ENCODE assay signal across 1 cellular context in the genomic region with DNA sequence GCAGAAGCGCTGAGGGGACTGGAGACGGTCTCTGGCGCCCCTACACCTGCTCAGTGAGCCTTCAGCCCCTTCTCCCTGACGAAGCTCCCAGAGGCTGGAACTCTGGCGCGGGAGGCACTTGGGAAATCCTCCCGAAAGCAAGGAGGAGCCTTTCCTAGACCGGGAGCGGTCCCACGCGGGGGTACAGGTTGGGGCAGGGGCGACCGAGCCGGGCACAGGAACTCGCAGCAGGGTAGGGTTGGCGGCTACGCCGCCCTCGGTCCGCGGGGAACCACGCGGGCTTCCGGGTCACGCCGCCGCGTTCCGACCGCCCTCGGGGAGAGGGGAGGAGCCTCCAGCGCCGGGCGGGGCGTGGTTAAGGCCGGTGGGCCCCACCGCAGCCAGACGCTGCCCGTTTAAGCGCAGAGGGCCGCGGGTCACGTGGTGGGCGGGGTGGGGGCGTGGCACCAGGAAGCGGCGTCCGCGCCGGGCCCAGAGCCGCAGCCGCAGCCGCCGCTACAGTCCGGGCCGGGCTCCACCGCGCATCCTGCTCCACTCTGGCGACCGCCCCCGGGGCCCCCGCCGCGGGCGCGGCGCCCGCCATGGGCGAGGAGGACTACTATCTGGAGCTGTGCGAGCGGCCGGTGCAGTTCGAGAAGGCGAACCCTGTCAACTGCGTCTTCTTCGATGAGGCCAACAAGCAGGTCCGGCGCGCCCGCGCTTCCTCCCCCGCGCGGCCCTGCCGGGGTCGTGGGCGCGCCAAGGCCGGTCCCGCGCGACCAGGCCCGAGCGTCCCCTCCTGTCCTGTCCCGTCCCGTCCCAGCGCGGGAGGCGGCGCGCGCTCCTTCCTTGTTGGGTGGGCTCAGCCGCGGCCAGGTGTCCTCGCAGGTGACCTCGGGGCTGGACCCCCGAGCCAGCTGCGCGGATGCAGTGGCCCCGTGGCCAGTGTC.
TF ChIP-seq lines count a peak whose summit lies in the region.

A gene (plus strand): TSS at position 474 of the 929 bp plus-strand sequence. CDS start 108 bp downstream, at position 582.

TF ChIP-seq in SK-N-SH, 30 proteins besides CTCF, POLR2A, EP300 and RAD21 (continued from another document):
- TF ChIP-seq, protein P1, sequence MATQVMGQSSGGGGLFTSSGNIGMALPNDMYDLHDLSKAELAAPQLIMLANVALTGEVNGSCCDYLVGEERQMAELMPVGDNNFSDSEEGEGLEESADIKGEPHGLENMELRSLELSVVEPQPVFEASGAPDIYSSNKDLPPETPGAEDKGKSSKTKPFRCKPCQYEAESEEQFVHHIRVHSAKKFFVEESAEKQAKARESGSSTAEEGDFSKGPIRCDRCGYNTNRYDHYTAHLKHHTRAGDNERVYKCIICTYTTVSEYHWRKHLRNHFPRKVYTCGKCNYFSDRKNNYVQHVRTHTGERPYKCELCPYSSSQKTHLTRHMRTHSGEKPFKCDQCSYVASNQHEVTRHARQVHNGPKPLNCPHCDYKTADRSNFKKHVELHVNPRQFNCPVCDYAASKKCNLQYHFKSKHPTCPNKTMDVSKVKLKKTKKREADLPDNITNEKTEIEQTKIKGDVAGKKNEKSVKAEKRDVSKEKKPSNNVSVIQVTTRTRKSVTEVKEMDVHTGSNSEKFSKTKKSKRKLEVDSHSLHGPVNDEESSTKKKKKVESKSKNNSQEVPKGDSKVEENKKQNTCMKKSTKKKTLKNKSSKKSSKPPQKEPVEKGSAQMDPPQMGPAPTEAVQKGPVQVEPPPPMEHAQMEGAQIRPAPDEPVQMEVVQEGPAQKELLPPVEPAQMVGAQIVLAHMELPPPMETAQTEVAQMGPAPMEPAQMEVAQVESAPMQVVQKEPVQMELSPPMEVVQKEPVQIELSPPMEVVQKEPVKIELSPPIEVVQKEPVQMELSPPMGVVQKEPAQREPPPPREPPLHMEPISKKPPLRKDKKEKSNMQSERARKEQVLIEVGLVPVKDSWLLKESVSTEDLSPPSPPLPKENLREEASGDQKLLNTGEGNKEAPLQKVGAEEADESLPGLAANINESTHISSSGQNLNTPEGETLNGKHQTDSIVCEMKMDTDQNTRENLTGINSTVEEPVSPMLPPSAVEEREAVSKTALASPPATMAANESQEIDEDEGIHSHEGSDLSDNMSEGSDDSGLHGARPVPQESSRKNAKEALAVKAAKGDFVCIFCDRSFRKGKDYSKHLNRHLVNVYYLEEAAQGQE (IDR thresholded peaks at IDR 0.05; ENCODE audit: low read depth, low read length): no peak
- peak; percentile 73; the same call in 1 of the 2 replicates for TF ChIP-seq SIN3A (IDR thresholded peaks at IDR 0.05; ENCODE audit: borderline replicate concordance, low read depth, low read length)
